Comparison of ENCODE assay signal across 10 cellular contexts in the genomic region with DNA sequence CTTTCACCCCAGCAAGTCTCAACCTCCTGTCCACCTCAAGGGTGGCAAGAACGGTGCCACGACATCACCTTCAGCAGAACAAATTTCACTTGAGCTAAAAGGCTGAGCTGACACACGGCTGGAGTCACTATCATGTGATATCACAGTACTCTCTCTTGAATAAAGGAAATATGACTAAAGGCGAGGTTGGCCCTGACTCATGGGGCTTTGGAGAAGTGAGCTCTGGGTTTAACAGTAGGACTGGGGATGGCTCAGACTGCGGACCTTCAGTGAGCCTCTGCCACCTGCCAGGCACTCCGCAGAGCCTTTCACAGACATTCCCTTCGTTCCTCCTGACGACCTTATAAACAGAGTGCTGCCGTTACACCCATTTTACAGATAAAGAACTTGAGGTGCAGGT. TPM values are rescaled to one million over a fixed set of nuclear protein-coding genes. Genes with fewer than 3 reads are reported as not detected.
DNase-seq lines count a peak whose midpoint lies in the region; ATAC-seq and TF ChIP-seq lines count a peak whose summit lies in the region.
"Had no signal": no experiment of that assay in that cellular context is flagged by ENCODE, and none has a peak within 500 bp of the region (broad histone marks: within the 10 kb centered on the region; RNA-seq: fewer than 3 reads in every experiment).

No MANE protein-coding gene starts in this region.

- H3K27me3 ChIP-seq in breast epithelium (no peaks in the 10 kb centered on the region), thoracic aorta (replicated peaks; ENCODE audit: insufficient read depth) (no peaks in the 10 kb centered on the region)

- BruUV-seq in MCF 10A (replicated peaks; lab: Mats Ljungman, UMichigan): no TSS peak

- H3K9me3 ChIP-seq in breast epithelium: no peaks in the 10 kb centered on the region
- no peaks in the 10 kb centered on the region for H3K9me3 ChIP-seq in thoracic aorta

- H3K4me1 Mint-ChIP-seq in MCF 10A (ENCODE audit: insufficient read depth, unreplicated experiment): peaks cover 22% of the 10 kb centered on the region
- H3K4me1 Mint-ChIP-seq in activated T-cell treated with anti-CD3 and anti-CD28 coated beads, Interleukin-2, amount 50 U/mL, for 72 hours (ENCODE audit: low read depth): peaks cover 24% of the 10 kb centered on the region

- no peaks in the 10 kb centered on the region for H3K36me3 Mint-ChIP-seq in MCF 10A (ENCODE audit: insufficient read depth, unreplicated experiment)
- no peaks in the 10 kb centered on the region for H3K36me3 Mint-ChIP-seq in activated T-cell treated with anti-CD3 and anti-CD28 coated beads, Interleukin-2, amount 50 U/mL, for 72 hours (ENCODE audit: insufficient read depth in 2 of 2)

- TF ChIP-seq CTCF in MCF 10A (IDR thresholded peaks at IDR 0.05; ENCODE audit: unreplicated experiment) (no peak), breast epithelium (IDR thresholded peaks at IDR 0.05) (no peak), thoracic aorta (IDR thresholded peaks at IDR 0.05) (no peak)

- peak; percentile 73 for DNase-seq in MCF 10A (ENCODE audit: unreplicated experiment)
- no peak for DNase-seq in breast epithelium (ENCODE audit: low spot score in 2 of 2)
- peak; percentile 50 to 65 for DNase-seq in activated T-cell treated with anti-CD3 and anti-CD28 coated beads, Interleukin-2, amount 50 U/mL, for 72 hours
- peak; percentile 89 for DNase-seq in iris pigment epithelial cell (ENCODE audit: low read depth)
- DNase-seq in thoracic aorta (ENCODE audit: low spot score): peak; percentile 27
- no peak for DNase-seq in NCI-H69 (lab: John Stamatoyannopoulos, UW)
- no peak for DNase-seq in amygdala (lab: John Stamatoyannopoulos, UW)
- DNase-seq: COR-L47, NCI-H82 had no signal

- no peak overlapping the region for H3K4me3 ChIP-seq in breast epithelium
- no peak overlapping the region for H3K4me3 ChIP-seq in thoracic aorta

- H3K36me3 ChIP-seq in breast epithelium (no peaks in the 10 kb centered on the region), thoracic aorta (no peaks in the 10 kb centered on the region)

- peak; percentile 96 for ATAC-seq in activated T-cell treated with anti-CD3 and anti-CD28 coated beads, Interleukin-2, amount 50 U/mL, for 72 hours (replicated peaks in 1 of 2)
- ATAC-seq in thoracic aorta (ENCODE audit: insufficient number of reproducible peaks, low FRiP score, low read depth): no peak
- no peak for ATAC-seq in HG02678 (IDR thresholded peaks at IDR 0.05; ENCODE audit: unreplicated experiment)

- POLR2A ChIA-PET in MCF 10A (lab: Yijun Ruan, JAX): interaction anchor here (0.6 to 3.0 kb wide), 3 partner anchors 10 to 766 kb away, joined by 3 to 12 read pairs (median 5); no protein-coding TSS in a partner anchor

- H3K4me1 ChIP-seq in breast epithelium (no peaks in the 10 kb centered on the region), thoracic aorta (ENCODE audit: control insufficient read depth in 1 of 2, low read depth in 2 of 2) (no peaks in the 10 kb centered on the region)

- H3K27ac ChIP-seq in breast epithelium (no peak overlapping the region), thoracic aorta (no peak overlapping the region)

- H3K27me3 Mint-ChIP-seq in MCF 10A (ENCODE audit: insufficient read depth, unreplicated experiment): no peaks in the 10 kb centered on the region
- peaks cover 48% of the 10 kb centered on the region for H3K27me3 Mint-ChIP-seq in activated T-cell treated with anti-CD3 and anti-CD28 coated beads, Interleukin-2, amount 50 U/mL, for 72 hours (ENCODE audit: low read depth)

- TF ChIP-seq POLR2A in breast epithelium (IDR thresholded peaks at IDR 0.05): no peak

- H3K9me3 Mint-ChIP-seq in MCF 10A (ENCODE audit: unreplicated experiment): no peaks in the 10 kb centered on the region
- H3K9me3 Mint-ChIP-seq in activated T-cell treated with anti-CD3 and anti-CD28 coated beads, Interleukin-2, amount 50 U/mL, for 72 hours: peaks cover 0 to 2% of the 10 kb centered on the region in 2 donors

- H3K4me3 Mint-ChIP-seq in MCF 10A (ENCODE audit: unreplicated experiment): no peak overlapping the region
- peak overlapping the region; percentile 68 for H3K4me3 Mint-ChIP-seq in activated T-cell treated with anti-CD3 and anti-CD28 coated beads, Interleukin-2, amount 50 U/mL, for 72 hours

- CTCF ChIA-PET in MCF 10A (lab: Yijun Ruan, JAX): interaction anchor here (0.6 to 1.5 kb wide), 3 partner anchors 10 to 1204 kb away, joined by 3 read pairs; no protein-coding TSS in a partner anchor

- peak overlapping the region; percentile 32 for H3K27ac Mint-ChIP-seq in MCF 10A (ENCODE audit: low read depth, unreplicated experiment)
- peak overlapping the region; percentile 83 for H3K27ac Mint-ChIP-seq in activated T-cell treated with anti-CD3 and anti-CD28 coated beads, Interleukin-2, amount 50 U/mL, for 72 hours

- intact Hi-C loops in MCF 10A (cut with micrococcal nuclease): loop anchor here (1.0 kb wide), 1 partner anchor 27 kb away; no protein-coding TSS in a partner anchor
- intact Hi-C loops in breast epithelium (cut with DNase I; ENCODE audit: low total_unique reads): no loop called here

RNA-seq across cellular contexts. Expression of a gene that starts 25.0 kb away (rescaled TPM):
- 0.02 and 0.32 TPM in 2 replicates for total RNA-seq in MCF 10A (2022)
- total RNA-seq in breast epithelium: 1 to 10 TPM; 1.0 to 6.7 (median 2.3) TPM
- not detected for total RNA-seq in activated T-cell treated with anti-CD3 and anti-CD28 coated beads, Interleukin-2, amount 50 U/mL, for 72 hours
- total RNA-seq in thoracic aorta: 1 to 10 TPM; 1.5 to 1.8 TPM

Comparison
In these comparisons a context has a peak if more than half of its experiments do, and no peak if none do; other contexts are left out.
1. DNase-seq: peak in MCF 10A (single experiment), activated T-cell treated with anti-CD3 and anti-CD28 coated beads, Interleukin-2, amount 50 U/mL, for 72 hours (2 of 2), iris pigment epithelial cell (single experiment) and thoracic aorta (single experiment); none in breast epithelium (0 of 2), NCI-H69 (single experiment) and amygdala (0 of 56).
2. ATAC-seq: peak in activated T-cell treated with anti-CD3 and anti-CD28 coated beads, Interleukin-2, amount 50 U/mL, for 72 hours (2 of 2); none in thoracic aorta (single experiment) and HG02678 (single experiment).